Comparison of ENCODE assay signal across 26 cellular contexts in genomic region chr6:22214314-22214713, GRCh38.
"Had no signal": no experiment of that assay in that cellular context is flagged by ENCODE, and none has a peak within 500 bp of the region (broad histone marks: within the 10 kb centered on the region; RNA-seq: fewer than 3 reads in every experiment).

No MANE protein-coding gene starts in this region.

- H3K4me1 Mint-ChIP-seq: activated CD4-positive, alpha-beta T cell treated with anti-CD3 and anti-CD28 coated beads, Interleukin-2, amount 10 ng/mL, durations not matched to agents 7 days and 5 days; activated T-helper 17 cell treated with anti-CD3 and anti-CD28 coated beads, Interleukin-2, amount 50 U/mL, for 72 hours; T-helper 17 cell had no signal

- H3K4me1 ChIP-seq: SJSA1 had no signal

- H3K36me3 ChIP-seq: brain microvascular endothelial cell, cardiac muscle cell, SJSA1 had no signal

- H3K27me3 ChIP-seq: brain microvascular endothelial cell, cardiac muscle cell, SJSA1 had no signal

- H3K9me3 Mint-ChIP-seq: activated CD4-positive, alpha-beta memory T cell treated with anti-CD3 and anti-CD28 coated beads for 36 hours; activated CD4-positive, alpha-beta T cell treated with anti-CD3 and anti-CD28 coated beads, Interleukin-2, amount 10 ng/mL, durations not matched to agents 7 days and 5 days; activated naive CD4-positive, alpha-beta T cell treated with anti-CD3 and anti-CD28 coated beads for 36 hours; activated T-cell treated with anti-CD3 and anti-CD28 coated beads, Interleukin-2, amount 50 U/mL, for 4 hours; activated T-helper 17 cell treated with anti-CD3 and anti-CD28 coated beads, Interleukin-2, amount 50 U/mL, for 72 hours had no signal

- H3K27ac ChIP-seq: brain microvascular endothelial cell, cardiac muscle cell, SJSA1 had no signal

- DNase-seq: activated CD4-positive, alpha-beta memory T cell treated with anti-CD3 and anti-CD28 coated beads for 36 hours; activated CD4-positive, alpha-beta T cell treated with anti-CD3 and anti-CD28 coated beads, Interleukin-2, amount 10 ng/mL, durations not matched to agents 7 days and 5 days; activated CD4-positive, CD25-positive, alpha-beta regulatory T cell; activated CD8-positive, alpha-beta memory T cell treated with anti-CD3 and anti-CD28 coated beads for 24 hours; activated gamma-delta T cell; activated naive CD4-positive, alpha-beta T cell treated with anti-CD3 and anti-CD28 coated beads for 36 hours; activated T-cell treated with anti-CD3 and anti-CD28 coated beads, Interleukin-2, amount 50 U/mL, for 4 hours; brain microvascular endothelial cell; Karpas-422; MM.1S; NCI-H1417 treated with DMSO at 0.1 percent for 48 hours; NCI-H1694; NCI-H2029; NCI-H226; NCI-H510A; NCI-H526 treated with DMSO at 0.1 percent for 48 hours; NCI-H82; PC-3; SHP77; T-helper 17 cell; T-helper 9 cell had no signal

- H3K9me3 ChIP-seq: SJSA1 had no signal

- H3K36me3 Mint-ChIP-seq: activated CD4-positive, alpha-beta memory T cell treated with anti-CD3 and anti-CD28 coated beads for 36 hours; activated naive CD8-positive, alpha-beta T cell had no signal

- H3K4me3 Mint-ChIP-seq: activated CD4-positive, alpha-beta memory T cell treated with anti-CD3 and anti-CD28 coated beads for 36 hours; activated CD4-positive, alpha-beta T cell treated with anti-CD3 and anti-CD28 coated beads, Interleukin-2, amount 10 ng/mL, durations not matched to agents 7 days and 5 days; activated naive CD4-positive, alpha-beta T cell treated with anti-CD3 and anti-CD28 coated beads for 36 hours; activated naive CD8-positive, alpha-beta T cell; activated T-cell treated with anti-CD3 and anti-CD28 coated beads, Interleukin-2, amount 50 U/mL, for 4 hours; activated T-helper 17 cell treated with anti-CD3 and anti-CD28 coated beads, Interleukin-2, amount 50 U/mL, for 72 hours; T-helper 17 cell had no signal

- H3K27ac Mint-ChIP-seq: activated CD4-positive, alpha-beta memory T cell treated with anti-CD3 and anti-CD28 coated beads for 36 hours; activated CD4-positive, alpha-beta T cell treated with anti-CD3 and anti-CD28 coated beads, Interleukin-2, amount 10 ng/mL, durations not matched to agents 7 days and 5 days; activated naive CD4-positive, alpha-beta T cell treated with anti-CD3 and anti-CD28 coated beads for 36 hours; activated naive CD8-positive, alpha-beta T cell; activated T-helper 17 cell treated with anti-CD3 and anti-CD28 coated beads, Interleukin-2, amount 50 U/mL, for 72 hours; T-helper 17 cell had no signal

- H3K4me3 ChIP-seq: cardiac muscle cell, K562, SJSA1 had no signal

- H3K27me3 Mint-ChIP-seq: activated CD4-positive, alpha-beta memory T cell treated with anti-CD3 and anti-CD28 coated beads for 36 hours; activated CD4-positive, alpha-beta T cell treated with anti-CD3 and anti-CD28 coated beads, Interleukin-2, amount 10 ng/mL, durations not matched to agents 7 days and 5 days; activated naive CD8-positive, alpha-beta T cell; activated T-helper 17 cell treated with anti-CD3 and anti-CD28 coated beads, Interleukin-2, amount 50 U/mL, for 72 hours; T-helper 17 cell had no signal
